19 cellular contexts compared by ENCODE assay signal in genomic region chr3:5036858-5037257, GRCh38. TPM values are rescaled to one million over a fixed set of nuclear protein-coding genes. Genes with fewer than 3 reads are reported as not detected.
DNase-seq lines count a peak whose midpoint lies in the region; ATAC-seq lines count a peak whose summit lies in the region.
"Had no signal": no experiment of that assay in that cellular context is flagged by ENCODE, and none has a peak within 500 bp of the region (broad histone marks: within the 10 kb centered on the region; RNA-seq: fewer than 3 reads in every experiment).

No MANE protein-coding gene starts in this region.

- peaks cover 30% of the 10 kb centered on the region for H3K4me1 Mint-ChIP-seq in activated CD4-positive, alpha-beta T cell treated with anti-CD3 and anti-CD28 coated beads, Interleukin-2, amount 10 ng/mL, durations not matched to agents 24 days and 14 days
- peaks cover 8% of the 10 kb centered on the region for H3K4me1 Mint-ChIP-seq in central memory CD8-positive, alpha-beta T cell
- peaks cover 42% of the 10 kb centered on the region for H3K4me1 Mint-ChIP-seq in stimulated activated memory B cell treated with anti-CD40 and anti-IgM and Interleukin-4, amounts not matched to agents 10 μg/mL and 1 μg/mL and 100 μg/mL, for 72 hours
- H3K4me1 Mint-ChIP-seq in activated naive CD4-positive, alpha-beta T cell treated with anti-CD3 and anti-CD28 coated beads, Interleukin-2, amount 10 ng/mL, durations not matched to agents 7 days and 5 days = peaks cover 13% of the 10 kb centered on the region

- no peaks in the 10 kb centered on the region for H3K9me3 Mint-ChIP-seq in activated CD4-positive, alpha-beta T cell treated with anti-CD3 and anti-CD28 coated beads, Interleukin-2, amount 10 ng/mL, durations not matched to agents 24 days and 14 days
- no peaks in the 10 kb centered on the region for H3K9me3 Mint-ChIP-seq in central memory CD8-positive, alpha-beta T cell
- no peaks in the 10 kb centered on the region for H3K9me3 Mint-ChIP-seq in stimulated activated memory B cell treated with anti-CD40 and anti-IgM and Interleukin-4, amounts not matched to agents 10 μg/mL and 1 μg/mL and 100 μg/mL, for 72 hours
- no peaks in the 10 kb centered on the region for H3K9me3 Mint-ChIP-seq in activated naive CD4-positive, alpha-beta T cell treated with anti-CD3 and anti-CD28 coated beads, Interleukin-2, amount 10 ng/mL, durations not matched to agents 7 days and 5 days
- H3K9me3 Mint-ChIP-seq: HFFc6 had no signal

- H3K27ac Mint-ChIP-seq in activated CD4-positive, alpha-beta T cell treated with anti-CD3 and anti-CD28 coated beads, Interleukin-2, amount 10 ng/mL, durations not matched to agents 24 days and 14 days = peak overlapping the region; percentile 85
- peak overlapping the region; percentile 16 for H3K27ac Mint-ChIP-seq in central memory CD8-positive, alpha-beta T cell (ENCODE audit: low read depth)
- H3K27ac Mint-ChIP-seq in stimulated activated memory B cell treated with anti-CD40 and anti-IgM and Interleukin-4, amounts not matched to agents 10 μg/mL and 1 μg/mL and 100 μg/mL, for 72 hours = peak overlapping the region; percentile 68
- H3K27ac Mint-ChIP-seq in activated naive CD4-positive, alpha-beta T cell treated with anti-CD3 and anti-CD28 coated beads, Interleukin-2, amount 10 ng/mL, durations not matched to agents 7 days and 5 days = no peak overlapping the region
- H3K27ac Mint-ChIP-seq: HFFc6 had no signal

- intact Hi-C loops in activated CD4-positive, alpha-beta T cell treated with anti-CD3 and anti-CD28 coated beads, Interleukin-2, amount 10 ng/mL, durations not matched to agents 24 days and 14 days (cut with micrococcal nuclease) = no loop called here

- CTCF ChIA-PET in activated naive CD4-positive, alpha-beta T cell treated with anti-CD3 and anti-CD28 coated beads, Interleukin-2, amount 10 ng/mL, durations not matched to agents 7 days and 5 days (lab: Charles Lee) = interaction anchor here (1.0 to 3.2 kb wide), 4 partner anchors 9 to 326 kb away, joined by 3 to 15 read pairs (median 4); no protein-coding TSS in a partner anchor

- H3K36me3 Mint-ChIP-seq in activated CD4-positive, alpha-beta T cell treated with anti-CD3 and anti-CD28 coated beads, Interleukin-2, amount 10 ng/mL, durations not matched to agents 24 days and 14 days (ENCODE audit: low read depth) = no peaks in the 10 kb centered on the region
- no peaks in the 10 kb centered on the region for H3K36me3 Mint-ChIP-seq in central memory CD8-positive, alpha-beta T cell (ENCODE audit: insufficient read depth)
- H3K36me3 Mint-ChIP-seq in stimulated activated memory B cell treated with anti-CD40 and anti-IgM and Interleukin-4, amounts not matched to agents 10 μg/mL and 1 μg/mL and 100 μg/mL, for 72 hours = no peaks in the 10 kb centered on the region
- H3K36me3 Mint-ChIP-seq in activated naive CD4-positive, alpha-beta T cell treated with anti-CD3 and anti-CD28 coated beads, Interleukin-2, amount 10 ng/mL, durations not matched to agents 7 days and 5 days = no peaks in the 10 kb centered on the region

- no peak for DNase-seq in activated CD4-positive, alpha-beta T cell treated with anti-CD3 and anti-CD28 coated beads, Interleukin-2, amount 10 ng/mL, durations not matched to agents 24 days and 14 days
- no peak for DNase-seq in activated CD4-positive, alpha-beta T cell treated with anti-CD3 and anti-CD28 coated beads, Interleukin-2, amount 50 U/mL, for 1 hour
- DNase-seq in OCI-M1 (lab: John Stamatoyannopoulos, UW) = peak; percentile 81
- no peak for DNase-seq in central memory CD8-positive, alpha-beta T cell (ENCODE audit: low spot score in 2 of 2)
- no peak for DNase-seq in activated naive CD4-positive, alpha-beta T cell treated with anti-CD3 and anti-CD28 coated beads, Interleukin-2, amount 10 ng/mL, durations not matched to agents 7 days and 5 days
- DNase-seq: BE2C; COR-L47; DMS79 treated with DMSO at 0.1 percent for 48 hours; effector CD4-positive, alpha-beta T cell; HFFc6; left ventricle myocardium inferior; NCI-H1105; NCI-H2081 treated with DMSO at 0.1 percent for 48 hours; Peyer's patch; stimulated activated naive CD4-positive, alpha-beta T cell; thyroid gland had no signal

- ATAC-seq in central memory CD8-positive, alpha-beta T cell (replicated peaks; ENCODE audit: extremely low read depth, poor library complexity, severe bottlenecking) = no peak
- no peak for ATAC-seq in stimulated activated memory B cell treated with anti-CD40 and anti-IgM and Interleukin-4, amounts not matched to agents 10 μg/mL and 1 μg/mL and 100 μg/mL, for 72 hours
- no peak for ATAC-seq in HG02938 (IDR thresholded peaks at IDR 0.05; ENCODE audit: unreplicated experiment)
- ATAC-seq in GM21825 (IDR thresholded peaks at IDR 0.05; ENCODE audit: unreplicated experiment) = no peak

- no peak overlapping the region for H3K4me3 Mint-ChIP-seq in activated CD4-positive, alpha-beta T cell treated with anti-CD3 and anti-CD28 coated beads, Interleukin-2, amount 10 ng/mL, durations not matched to agents 24 days and 14 days
- H3K4me3 Mint-ChIP-seq in central memory CD8-positive, alpha-beta T cell = no peak overlapping the region
- no peak overlapping the region for H3K4me3 Mint-ChIP-seq in stimulated activated memory B cell treated with anti-CD40 and anti-IgM and Interleukin-4, amounts not matched to agents 10 μg/mL and 1 μg/mL and 100 μg/mL, for 72 hours
- no peak overlapping the region for H3K4me3 Mint-ChIP-seq in activated naive CD4-positive, alpha-beta T cell treated with anti-CD3 and anti-CD28 coated beads, Interleukin-2, amount 10 ng/mL, durations not matched to agents 7 days and 5 days
- H3K4me3 Mint-ChIP-seq: HFFc6 had no signal

- H3K27me3 Mint-ChIP-seq in activated CD4-positive, alpha-beta T cell treated with anti-CD3 and anti-CD28 coated beads, Interleukin-2, amount 10 ng/mL, durations not matched to agents 24 days and 14 days = no peaks in the 10 kb centered on the region
- H3K27me3 Mint-ChIP-seq in central memory CD8-positive, alpha-beta T cell = no peaks in the 10 kb centered on the region
- H3K27me3 Mint-ChIP-seq in stimulated activated memory B cell treated with anti-CD40 and anti-IgM and Interleukin-4, amounts not matched to agents 10 μg/mL and 1 μg/mL and 100 μg/mL, for 72 hours = no peaks in the 10 kb centered on the region
- H3K27me3 Mint-ChIP-seq in activated naive CD4-positive, alpha-beta T cell treated with anti-CD3 and anti-CD28 coated beads, Interleukin-2, amount 10 ng/mL, durations not matched to agents 7 days and 5 days = peaks cover 10% of the 10 kb centered on the region

RNA-seq across cellular contexts. Expression of gene BHLHE40, which starts 57.6 kb away (rescaled TPM):
- total RNA-seq in activated CD4-positive, alpha-beta T cell treated with anti-CD3 and anti-CD28 coated beads, Interleukin-2, amount 10 ng/mL, durations not matched to agents 24 days and 14 days = 368 and 375 TPM in 2 replicates
